20 cellular contexts compared by ENCODE assay signal in genomic region chr11:87712802-87713202, GRCh38.
A peak's percentile ranks its signal among the peaks of the same experiment; 100 is the strongest.
DNase-seq lines count a peak whose midpoint lies in the region; ATAC-seq and TF ChIP-seq lines count a peak whose summit lies in the region.
"Had no signal": no experiment of that assay in that cellular context is flagged by ENCODE, and none has a peak within 500 bp of the region (broad histone marks: within the 10 kb centered on the region; RNA-seq: fewer than 3 reads in every experiment).

No MANE protein-coding gene starts in this region.

- no peak for ATAC-seq in GM18867 (IDR thresholded peaks at IDR 0.05; ENCODE audit: unreplicated experiment)
- ATAC-seq: T-helper 17 cell had no signal

- no peaks in the 10 kb centered on the region for H3K27me3 ChIP-seq in iPS DF 6.9 (ENCODE audit: control insufficient read depth, insufficient read depth, low read length)
- no peaks in the 10 kb centered on the region for H3K27me3 ChIP-seq in smooth muscle cell (ENCODE audit: low read depth)
- H3K27me3 ChIP-seq: BE2C had no signal

- no peaks in the 10 kb centered on the region for H3K79me2 ChIP-seq in smooth muscle cell (ENCODE audit: low read depth)

- H3K9me3 ChIP-seq in iPS DF 6.9 (ENCODE audit: control insufficient read depth, insufficient read depth, low read length) = no peaks in the 10 kb centered on the region
- no peaks in the 10 kb centered on the region for H3K9me3 ChIP-seq in smooth muscle cell (replicated peaks; ENCODE audit: low read depth)
- H3K9me3 ChIP-seq: BE2C, SJCRH30 had no signal

- H3F3A ChIP-seq in smooth muscle cell (ENCODE audit: low read depth) = no peaks in the 10 kb centered on the region

- DNase-seq in DMS53 (lab: John Stamatoyannopoulos, UW) = peak; percentile 25
- no peak for DNase-seq in DMS53 treated with DMSO at 0.1 percent for 48 hours (lab: John Stamatoyannopoulos, UW; ENCODE audit: unreplicated experiment)
- DNase-seq in NCI-H69 (lab: John Stamatoyannopoulos, UW) = peak; percentile 58
- DNase-seq in iPS DF 6.9 (ENCODE audit: low read depth, low spot score) = peak; percentile 20
- no peak for DNase-seq in smooth muscle cell (lab: John Stamatoyannopoulos, UW; ENCODE audit: unreplicated experiment)
- DNase-seq in stimulated activated CD4-positive, alpha-beta T cell treated with anti-CD3 and anti-CD28 coated beads, Interleukin-4, amount 100 ng/mL, for 1 hour = no peak
- no peak for DNase-seq in NCI-H1105 treated with DMSO at 0.1 percent for 48 hours (lab: John Stamatoyannopoulos, UW)
- DNase-seq: 8988T; BE2C; Calu3; CD4-positive, alpha-beta memory T cell; DND-41; Kasumi-1; NCI-H1105; NCI-H1694 treated with DMSO at 0.1 percent for 48 hours; OCI-M1; RPMI8226; T-helper 17 cell had no signal

- H3K4me2 ChIP-seq in smooth muscle cell = peak overlapping the region; percentile 38

- no peak overlapping the region for H3K27ac ChIP-seq in iPS DF 6.9 (ENCODE audit: low read length)
- no peak overlapping the region for H3K27ac ChIP-seq in smooth muscle cell (ENCODE audit: low read depth)
- H3K27ac ChIP-seq: SJCRH30 had no signal

- no peak overlapping the region for H3K4me3 ChIP-seq in iPS DF 6.9 (ENCODE audit: low read length)
- no peak overlapping the region for H3K4me3 ChIP-seq in smooth muscle cell
- H3K4me3 ChIP-seq: SJCRH30 had no signal

- H3K4me1 ChIP-seq in iPS DF 6.9 (ENCODE audit: control insufficient read depth, insufficient read depth, low read length) (no peaks in the 10 kb centered on the region; the same call in 1 of the 2 replicates), smooth muscle cell (ENCODE audit: low read depth) (peaks cover 4% of the 10 kb centered on the region)
- H3K4me1 ChIP-seq: BE2C, SJCRH30 had no signal

- no CpG with 5 or more reads among the region's 3 CpGs for WGBS in iPS DF 6.9 (ENCODE audit: insufficient coverage, insufficient read length)
- 17% methylated on average over 3 of the region's 3 CpGs for WGBS in smooth muscle cell (ENCODE audit: low lambda C conversion rate)

- TF ChIP-seq CTCF in smooth muscle cell (IDR thresholded peaks at IDR 0.05; ENCODE audit: borderline replicate concordance, insufficient read depth, poor library complexity, severe bottlenecking) = no peak

- H4K20me1 ChIP-seq in smooth muscle cell (ENCODE audit: low read depth) = no peaks in the 10 kb centered on the region

- no peaks in the 10 kb centered on the region for H3K36me3 ChIP-seq in iPS DF 6.9 (ENCODE audit: control insufficient read depth, insufficient read depth, low read length)
- H3K36me3 ChIP-seq in smooth muscle cell (ENCODE audit: low read depth) = no peaks in the 10 kb centered on the region
- H3K36me3 ChIP-seq: BE2C, SJCRH30 had no signal

- no peak overlapping the region for H2AFZ ChIP-seq in smooth muscle cell (ENCODE audit: low read depth)

- H3K9ac ChIP-seq in smooth muscle cell (ENCODE audit: low read depth) = no peak overlapping the region

Comparison
In these comparisons a context has a peak if more than half of its experiments do, and no peak if none do; other contexts are left out.
1. DNase-seq: peak in DMS53 (single experiment), NCI-H69 (single experiment) and iPS DF 6.9 (single experiment); none in DMS53 treated with DMSO at 0.1 percent for 48 hours (single experiment), smooth muscle cell (single experiment), stimulated activated CD4-positive, alpha-beta T cell treated with anti-CD3 and anti-CD28 coated beads, Interleukin-4, amount 100 ng/mL, for 1 hour (single experiment) and NCI-H1105 treated with DMSO at 0.1 percent for 48 hours (single experiment).